40 cellular contexts compared by ENCODE assay signal in genomic region chr9:132949709-132950108, GRCh38. TPM values are rescaled to one million over a fixed set of nuclear protein-coding genes. Genes with fewer than 3 reads are reported as not detected.
"Had no signal": no experiment of that assay in that cellular context is flagged by ENCODE, and none has a peak within 500 bp of the region (broad histone marks: within the 10 kb centered on the region; RNA-seq: fewer than 3 reads in every experiment).

No MANE protein-coding gene starts in this region.

- H3K4me3 Mint-ChIP-seq: activated CD4-positive, alpha-beta memory T cell treated with anti-CD3 and anti-CD28 coated beads for 36 hours; activated CD4-positive, alpha-beta T cell treated with anti-CD3 and anti-CD28 coated beads for 36 hours; activated CD4-positive, alpha-beta T cell treated with anti-CD3 and anti-CD28 coated beads, Interleukin-2, amount 10 ng/mL, durations not matched to agents 24 days and 14 days; activated CD8-positive, alpha-beta memory T cell treated with anti-CD3 and anti-CD28 coated beads, Interleukin-2, amount 10 ng/mL, durations not matched to agents 7 days and 5 days; activated CD8-positive, alpha-beta T cell treated with anti-CD3 and anti-CD28 coated beads, Interleukin-2, amount 10 ng/mL, durations not matched to agents 7 days and 5 days; activated naive CD4-positive, alpha-beta T cell treated with anti-CD3 and anti-CD28 coated beads for 36 hours; activated naive CD8-positive, alpha-beta T cell treated with anti-CD3 and anti-CD28 coated beads, Interleukin-2, amount 10 ng/mL, durations not matched to agents 7 days and 5 days; activated T-helper 1 cell treated with anti-CD3 and anti-CD28 coated beads, Interleukin-12 subunit alpha, Interleukin-12 subunit beta, Interleukin-2, Interleukin-4 antibody, amounts not matched to agents 30 ng/mL and 10 ng/mL and 1 ng/mL, durations not matched to agents 14 hours and 24 hours and 36 hours; central memory CD8-positive, alpha-beta T cell; T-helper 1 cell treated with Interleukin-12 subunit alpha and Interleukin-12 subunit beta and Interleukin-4 antibody, amounts not matched to agents 30 μg/mL and 1 μg/mL, for 36 hours; T-helper 2 cell treated with Interferon-gamma antibody and Interleukin-4, amounts not matched to agents 5 μg/mL and 100 μg/mL, for 36 hours had no signal

- H3K4me2 ChIP-seq: hepatocyte had no signal

- H3K27ac ChIP-seq: ascending aorta, brain microvascular endothelial cell, epithelial cell of prostate, esophagus squamous epithelium, gastroesophageal sphincter, heart right ventricle, hepatocyte had no signal

- H3K4me3 ChIP-seq: ascending aorta, esophagus squamous epithelium, gastroesophageal sphincter, heart right ventricle, hepatocyte had no signal

- H3K27me3 Mint-ChIP-seq: activated CD4-positive, alpha-beta memory T cell treated with anti-CD3 and anti-CD28 coated beads for 36 hours; activated CD4-positive, alpha-beta T cell treated with anti-CD3 and anti-CD28 coated beads for 36 hours; activated CD4-positive, alpha-beta T cell treated with anti-CD3 and anti-CD28 coated beads, Interleukin-2, amount 10 ng/mL, durations not matched to agents 24 days and 14 days; central memory CD8-positive, alpha-beta T cell had no signal

- H2AFZ ChIP-seq: hepatocyte had no signal

- ATAC-seq: activated CD4-positive, alpha-beta T cell treated with anti-CD3 and anti-CD28 coated beads for 36 hours; activated CD8-positive, alpha-beta memory T cell treated with anti-CD3 and anti-CD28 coated beads, Interleukin-2, amount 10 ng/mL, durations not matched to agents 7 days and 5 days; activated CD8-positive, alpha-beta T cell treated with anti-CD3 and anti-CD28 coated beads, Interleukin-2, amount 10 ng/mL, durations not matched to agents 7 days and 5 days; activated naive CD4-positive, alpha-beta T cell treated with anti-CD3 and anti-CD28 coated beads, Interleukin-2, amount 50 U/mL, for 72 hours; gastroesophageal sphincter; heart right ventricle had no signal

- H3K27me3 ChIP-seq: ascending aorta, brain microvascular endothelial cell, esophagus squamous epithelium, gastroesophageal sphincter, heart right ventricle, hepatocyte had no signal

- H3K36me3 ChIP-seq: ascending aorta, brain microvascular endothelial cell, esophagus squamous epithelium, gastroesophageal sphincter, heart right ventricle, WERI-Rb-1 had no signal

- FAIRE-seq: bronchial epithelial cell, colon, endometrium, endothelial cell of umbilical vein had no signal

- H3K27ac Mint-ChIP-seq: activated CD4-positive, alpha-beta memory T cell treated with anti-CD3 and anti-CD28 coated beads for 36 hours; activated CD4-positive, alpha-beta T cell treated with anti-CD3 and anti-CD28 coated beads for 36 hours; activated CD4-positive, alpha-beta T cell treated with anti-CD3 and anti-CD28 coated beads, Interleukin-2, amount 10 ng/mL, durations not matched to agents 24 days and 14 days; activated CD8-positive, alpha-beta memory T cell treated with anti-CD3 and anti-CD28 coated beads, Interleukin-2, amount 10 ng/mL, durations not matched to agents 7 days and 5 days; activated CD8-positive, alpha-beta T cell treated with anti-CD3 and anti-CD28 coated beads, Interleukin-2, amount 10 ng/mL, durations not matched to agents 7 days and 5 days; activated naive CD4-positive, alpha-beta T cell treated with anti-CD3 and anti-CD28 coated beads for 36 hours; activated naive CD4-positive, alpha-beta T cell treated with anti-CD3 and anti-CD28 coated beads, Interleukin-2, amount 50 U/mL, for 72 hours; activated naive CD8-positive, alpha-beta T cell treated with anti-CD3 and anti-CD28 coated beads, Interleukin-2, amount 10 ng/mL, durations not matched to agents 7 days and 5 days; activated T-helper 1 cell treated with anti-CD3 and anti-CD28 coated beads, Interleukin-12 subunit alpha, Interleukin-12 subunit beta, Interleukin-2, Interleukin-4 antibody, amounts not matched to agents 30 ng/mL and 10 ng/mL and 1 ng/mL, durations not matched to agents 14 hours and 24 hours and 36 hours; activated T-helper 2 cell treated with anti-CD3 and anti-CD28 coated beads, Interferon-gamma antibody, Interleukin-2, Interleukin-4, amounts not matched to agents 10 μg/mL and 5 μg/mL and 100 μg/mL, durations not matched to agents 14 hours and 24 hours and 36 hours; T-helper 1 cell treated with Interleukin-12 subunit alpha and Interleukin-12 subunit beta and Interleukin-4 antibody, amounts not matched to agents 30 μg/mL and 1 μg/mL, for 36 hours; T-helper 2 cell treated with Interferon-gamma antibody and Interleukin-4, amounts not matched to agents 5 μg/mL and 100 μg/mL, for 36 hours had no signal

- DNase-seq: activated CD4-positive, alpha-beta memory T cell treated with anti-CD3 and anti-CD28 coated beads for 36 hours; activated CD4-positive, alpha-beta T cell treated with anti-CD3 and anti-CD28 coated beads for 36 hours; activated CD4-positive, alpha-beta T cell treated with anti-CD3 and anti-CD28 coated beads, Interleukin-2, amount 10 ng/mL, durations not matched to agents 24 days and 14 days; activated CD4-positive, CD25-positive, alpha-beta regulatory T cell; activated CD4-positive, CD25-positive, alpha-beta regulatory T cell treated with anti-CD3 and anti-CD28 coated beads, Interleukin-2, amount 50 U/mL, for 72 hours; activated CD8-positive, alpha-beta memory T cell treated with anti-CD3 and anti-CD28 coated beads, Interleukin-2, amount 10 ng/mL, durations not matched to agents 7 days and 5 days; activated CD8-positive, alpha-beta memory T cell treated with anti-CD3 and anti-CD28 coated beads, Interleukin-2, amount 50 U/mL, for 4 hours; activated CD8-positive, alpha-beta T cell treated with anti-CD3 and anti-CD28 coated beads, Interleukin-2, amount 10 ng/mL, durations not matched to agents 7 days and 5 days; activated effector memory CD4-positive, alpha-beta T cell treated with anti-CD3 and anti-CD28 coated beads, Interleukin-2, amount 50 U/mL, for 16 hours; activated naive CD4-positive, alpha-beta T cell treated with anti-CD3 and anti-CD28 coated beads for 36 hours; activated naive CD8-positive, alpha-beta T cell treated with anti-CD3 and anti-CD28 coated beads, Interleukin-2, amount 10 ng/mL, durations not matched to agents 7 days and 5 days; activated T-cell treated with anti-CD3 and anti-CD28 coated beads, Interleukin-2, amount 50 U/mL, for 1 hour; activated T-cell treated with anti-CD3 and anti-CD28 coated beads, Interleukin-2, amount 50 U/mL, for 48 hours; brain microvascular endothelial cell; cortex of kidney; effector CD8-positive, alpha-beta T cell; esophagus squamous epithelium; foreskin melanocyte; heart right ventricle; T1000; WERI-Rb-1 had no signal

- H3K36me3 Mint-ChIP-seq: activated CD4-positive, alpha-beta memory T cell treated with anti-CD3 and anti-CD28 coated beads for 36 hours; activated CD8-positive, alpha-beta memory T cell treated with anti-CD3 and anti-CD28 coated beads, Interleukin-2, amount 10 ng/mL, durations not matched to agents 7 days and 5 days; activated naive CD4-positive, alpha-beta T cell treated with anti-CD3 and anti-CD28 coated beads, Interleukin-2, amount 50 U/mL, for 72 hours; activated naive CD8-positive, alpha-beta T cell treated with anti-CD3 and anti-CD28 coated beads, Interleukin-2, amount 10 ng/mL, durations not matched to agents 7 days and 5 days had no signal

- H3K79me2 ChIP-seq: hepatocyte had no signal

RNA-seq across cellular contexts. Expression of gene GFI1B, which starts 28.8 kb away (rescaled TPM):
- total RNA-seq: activated CD4-positive, alpha-beta memory T cell treated with anti-CD3 and anti-CD28 coated beads for 36 hours; activated CD4-positive, alpha-beta T cell treated with anti-CD3 and anti-CD28 coated beads, Interleukin-2, amount 10 ng/mL, durations not matched to agents 24 days and 14 days; activated CD8-positive, alpha-beta memory T cell treated with anti-CD3 and anti-CD28 coated beads for 36 hours; activated CD8-positive, alpha-beta memory T cell treated with anti-CD3 and anti-CD28 coated beads, Interleukin-2, amount 10 ng/mL, durations not matched to agents 7 days and 5 days; activated CD8-positive, alpha-beta T cell treated with anti-CD3 and anti-CD28 coated beads, Interleukin-2, amount 10 ng/mL, durations not matched to agents 7 days and 5 days; activated naive CD4-positive, alpha-beta T cell treated with anti-CD3 and anti-CD28 coated beads for 36 hours; activated naive CD8-positive, alpha-beta T cell treated with anti-CD3 and anti-CD28 coated beads, Interleukin-2, amount 10 ng/mL, durations not matched to agents 7 days and 5 days; activated T-helper 1 cell treated with anti-CD3 and anti-CD28 coated beads, Interleukin-12 subunit alpha, Interleukin-12 subunit beta, Interleukin-2, Interleukin-4 antibody, amounts not matched to agents 30 ng/mL and 10 ng/mL and 1 ng/mL, durations not matched to agents 14 hours and 24 hours and 36 hours; activated T-helper 2 cell treated with anti-CD3 and anti-CD28 coated beads, Interferon-gamma antibody, Interleukin-2, Interleukin-4, amounts not matched to agents 10 μg/mL and 5 μg/mL and 100 μg/mL, durations not matched to agents 14 hours and 24 hours and 36 hours; ascending aorta; bronchial epithelial cell; cardiac septum; chondrocyte; dermis microvascular lymphatic vessel endothelial cell; endothelial cell of umbilical vein; gastroesophageal sphincter; glomerular endothelial cell had no signal
- polyA plus RNA-seq: hepatocyte had no signal
